ENCODE assay signal across 8 cellular contexts in genomic region chr15:74995779-74996765, GRCh38. TPM values are rescaled to one million over a fixed set of nuclear protein-coding genes. Genes with fewer than 3 reads are reported as not detected.
A peak's percentile ranks its signal among the peaks of the same experiment; 100 is the strongest.
DNase-seq lines count a peak whose midpoint lies in the region; ATAC-seq and TF ChIP-seq lines count a peak whose summit lies in the region.

No MANE protein-coding gene starts in this region.

- peak overlapping the region; percentile 96 for H3K4me3 ChIP-seq in GM23338
- H3K4me3 ChIP-seq in tibial artery: peak overlapping the region; percentile 44 to 66

- no peaks in the 10 kb centered on the region; the same call in 1 of the 2 replicates for H3K36me3 ChIP-seq in GM23338 (ENCODE audit: insufficient read depth)
- no peaks in the 10 kb centered on the region for H3K36me3 ChIP-seq in tibial artery

- ATAC-seq in GM23338 (peak; percentile 68), memory B cell (ENCODE audit: low read depth) (no peak), foreskin keratinocyte (no peak), HG03196 (IDR thresholded peaks at IDR 0.05; ENCODE audit: unreplicated experiment) (no peak)
- ATAC-seq in central memory CD8-positive, alpha-beta T cell (replicated peaks; ENCODE audit: extremely low read depth, poor library complexity, severe bottlenecking): no peak

- H3K36me3 Mint-ChIP-seq in GM23338 (ENCODE audit: low read depth) (peaks cover 6% of the 10 kb centered on the region; the same call in 2 of the 3 replicates), memory B cell (peaks cover 3% of the 10 kb centered on the region)
- peaks cover 10% of the 10 kb centered on the region for H3K36me3 Mint-ChIP-seq in central memory CD8-positive, alpha-beta T cell (ENCODE audit: insufficient read depth)

- H3K4me2 ChIP-seq in GM23338: peak overlapping the region; percentile 79

- no peaks in the 10 kb centered on the region for H3F3A ChIP-seq in GM23338 (replicated peaks; ENCODE audit: low read depth)

- peak overlapping the region; percentile 58 for H2AFZ ChIP-seq in GM23338

- no peak overlapping the region for H3K27ac ChIP-seq in GM23338 (ENCODE audit: low read depth)
- H3K27ac ChIP-seq in tibial artery: no peak overlapping the region
- no peak overlapping the region for H3K27ac ChIP-seq in foreskin keratinocyte

- no peaks in the 10 kb centered on the region; the same call in 1 of the 2 replicates for H4K20me1 ChIP-seq in GM23338 (replicated peaks; ENCODE audit: insufficient read depth)

- peaks cover 22% of the 10 kb centered on the region for H3K27me3 Mint-ChIP-seq in GM23338 (ENCODE audit: insufficient read depth, low read depth, poor library complexity)
- peaks cover 50% of the 10 kb centered on the region for H3K27me3 Mint-ChIP-seq in central memory CD8-positive, alpha-beta T cell
- peaks cover 41% of the 10 kb centered on the region for H3K27me3 Mint-ChIP-seq in memory B cell

- H3K4me1 Mint-ChIP-seq in GM23338 (peaks cover 14% of the 10 kb centered on the region), memory B cell (peaks cover 13% of the 10 kb centered on the region)
- peaks cover 16% of the 10 kb centered on the region for H3K4me1 Mint-ChIP-seq in central memory CD8-positive, alpha-beta T cell

- H3K4me3 Mint-ChIP-seq in GM23338 (peak overlapping the region; percentile 84), memory B cell (peak overlapping the region; percentile 66)
- H3K4me3 Mint-ChIP-seq in central memory CD8-positive, alpha-beta T cell: peak overlapping the region; percentile 71

- H3K9me3 Mint-ChIP-seq in GM23338: no peaks in the 10 kb centered on the region
- no peaks in the 10 kb centered on the region for H3K9me3 Mint-ChIP-seq in central memory CD8-positive, alpha-beta T cell
- H3K9me3 Mint-ChIP-seq in memory B cell: no peaks in the 10 kb centered on the region

- TF ChIP-seq CTCF in GM23338 (conservative IDR thresholded peaks at IDR 0.05; ENCODE audit: low read depth in 2 of 2) (no peak; a peak in 1 of 4 replicates), tibial artery (IDR thresholded peaks at IDR 0.05) (no peak), foreskin keratinocyte (conservative IDR thresholded peaks at IDR 0.05) (no peak)

- H3K79me2 ChIP-seq in GM23338 (replicated peaks; ENCODE audit: insufficient read depth): peaks cover 10% of the 10 kb centered on the region

- H3K27me3 ChIP-seq in GM23338 (ENCODE audit: insufficient read depth) (peaks cover 5% of the 10 kb centered on the region; the same call in 1 of the 2 replicates), tibial artery (peaks cover 3 to 45% of the 10 kb centered on the region in 2 donors), foreskin keratinocyte (peaks cover 36% of the 10 kb centered on the region)

- no peaks in the 10 kb centered on the region for H3K9me2 ChIP-seq in GM23338 (ENCODE audit: insufficient read depth)

- H3K9me3 ChIP-seq in tibial artery: no peaks in the 10 kb centered on the region

- H3K27ac Mint-ChIP-seq in GM23338: peak overlapping the region; percentile 45; the same call in 1 of the 2 replicates
- no peak overlapping the region for H3K27ac Mint-ChIP-seq in central memory CD8-positive, alpha-beta T cell (ENCODE audit: low read depth)
- H3K27ac Mint-ChIP-seq in memory B cell: no peak overlapping the region

- intact Hi-C loops in tibial artery (cut with DNase I; ENCODE audit: low total_unique reads): no loop called here

- peak; percentile 74 for DNase-seq in GM23338 (ENCODE audit: low spot score)
- peak; percentile 85 to 89 for DNase-seq in NCI-H524 (lab: John Stamatoyannopoulos, UW)
- no peak for DNase-seq in central memory CD8-positive, alpha-beta T cell (ENCODE audit: low spot score in 2 of 2)
- no peak for DNase-seq in memory B cell (ENCODE audit: low spot score in 2 of 2)
- no peak for DNase-seq in tibial artery
- no peak for DNase-seq in effector CD4-positive, alpha-beta T cell
- DNase-seq in foreskin keratinocyte: no peak

- H3K4me1 ChIP-seq in GM23338 (ENCODE audit: insufficient read depth): peaks cover 12% of the 10 kb centered on the region; the same call in 1 of the 2 replicates
- H3K4me1 ChIP-seq in tibial artery: peaks cover 0 to 16% (median 13%) of the 10 kb centered on the region in 4 donors
- no peaks in the 10 kb centered on the region for H3K4me1 ChIP-seq in foreskin keratinocyte

TF ChIP-seq in GM23338, 12 proteins besides CTCF, POLR2A, EP300 and RAD21:
- TF ChIP-seq CREB1 (CRISPR knock-in tag; IDR thresholded peaks at IDR 0.05; ENCODE audit: low read depth): peak; percentile 74
- no peak for TF ChIP-seq ZNF462 (CRISPR knock-in tag; IDR thresholded peaks at IDR 0.05)
TF ChIP-seq in GM23338: peak in this region for 1.

RNA-seq across cellular contexts. Expression of gene SCAMP5, which starts 0.7 kb away (rescaled TPM):
- 31.0 and 43.3 TPM in 2 replicates for total RNA-seq in GM23338 (2014; rRNA removed; shearing (Covaris generic))
- polyA plus RNA-seq in GM23338 (2016; fragmentation: Nextera tagmentation; extraction: Ambion mirVana) (12.8 and 12.9 TPM in 2 replicates), foreskin keratinocyte (0.36 and 0.38 TPM in 2 replicates)
- total RNA-seq in foreskin keratinocyte: 0.25 and 0.31 TPM in 2 replicates

RNA-seq across cellular contexts. Expression of gene PPCDC, which starts 27.3 kb away (rescaled TPM):
- total RNA-seq in GM23338 (2014; rRNA removed; shearing (Covaris generic)): 40.2 and 42.8 TPM in 2 replicates
- polyA plus RNA-seq in GM23338 (2016; fragmentation: Nextera tagmentation; extraction: Ambion mirVana) (17.8 and 22.1 TPM in 2 replicates), foreskin keratinocyte (16.7 and 19.1 TPM in 2 replicates)
- total RNA-seq in foreskin keratinocyte: 12.5 and 13.1 TPM in 2 replicates

RNA-seq across cellular contexts. Expression of gene RPP25, which starts 39.5 kb away (rescaled TPM):
- 15.8 and 18.8 TPM in 2 replicates for total RNA-seq in GM23338 (2014; rRNA removed; shearing (Covaris generic))
- 14.6 and 14.8 TPM in 2 replicates for polyA plus RNA-seq in GM23338 (2016; fragmentation: Nextera tagmentation; extraction: Ambion mirVana)
- 2.9 and 3.0 TPM in 2 replicates for total RNA-seq in foreskin keratinocyte
- polyA plus RNA-seq in foreskin keratinocyte: 3.5 and 3.6 TPM in 2 replicates

RNA-seq across cellular contexts. Expression of gene COX5A, which starts 58.2 kb away (rescaled TPM):
- 190 and 292 TPM in 2 replicates for total RNA-seq in GM23338 (2014; rRNA removed; shearing (Covaris generic))
- polyA plus RNA-seq in GM23338 (2016; fragmentation: Nextera tagmentation; extraction: Ambion mirVana) (765 and 885 TPM in 2 replicates), foreskin keratinocyte (370 and 388 TPM in 2 replicates)
- 178 and 190 TPM in 2 replicates for total RNA-seq in foreskin keratinocyte

Comparison
In these comparisons a context has a peak if more than half of its experiments do, and no peak if none do; other contexts are left out.
1. DNase-seq: peak in GM23338 (single experiment) and NCI-H524 (2 of 2); none in central memory CD8-positive, alpha-beta T cell (0 of 2), memory B cell (0 of 2), tibial artery (0 of 2), effector CD4-positive, alpha-beta T cell (single experiment) and foreskin keratinocyte (0 of 2).
2. RNA of gene SCAMP5, which starts 0.7 kb away (total RNA-seq): 31.0 to 43.3 TPM in GM23338; 0.25 to 0.31 TPM in foreskin keratinocyte; every median in the first group is over 10 times any median in the second.
3. Peak in every context shown above with its lines, with median percentiles within 50 percentile points of each other: H3K4me3 Mint-ChIP-seq.